Comparison of ENCODE assay signal across 9 cellular contexts in the genomic region with DNA sequence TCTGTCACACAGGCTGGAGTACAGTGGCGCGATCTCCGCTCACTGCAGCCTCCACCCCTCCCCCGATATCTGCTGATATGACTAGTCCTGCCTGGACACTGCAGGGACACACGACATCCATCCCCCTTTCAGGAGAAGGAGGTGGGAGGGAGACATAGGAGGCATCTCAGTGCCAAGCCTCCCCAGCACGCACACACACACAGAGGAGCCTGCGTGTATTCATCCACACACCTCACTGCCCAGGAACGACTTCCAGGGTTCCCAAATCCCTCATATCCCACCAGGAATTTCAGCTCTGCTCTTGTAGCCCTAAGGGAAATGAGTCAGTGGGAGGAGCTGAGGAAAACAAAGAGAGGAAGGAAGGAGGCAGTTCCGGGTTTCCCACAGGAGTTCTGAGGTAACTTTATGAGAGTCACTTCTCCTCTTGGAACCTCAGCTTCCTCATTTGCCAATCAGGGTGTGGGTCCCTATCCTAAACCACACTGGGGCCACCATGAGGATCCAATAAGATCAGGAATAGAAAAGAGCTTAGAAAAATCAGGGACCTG. TPM values are rescaled to one million over a fixed set of nuclear protein-coding genes. Genes with fewer than 3 reads are reported as not detected.
DNase-seq lines count a peak whose midpoint lies in the region; ATAC-seq, FAIRE-seq and TF ChIP-seq lines count a peak whose summit lies in the region.
"Had no signal": no experiment of that assay in that cellular context is flagged by ENCODE, and none has a peak within 500 bp of the region (broad histone marks: within the 10 kb centered on the region; RNA-seq: fewer than 3 reads in every experiment).

No MANE protein-coding gene starts in this region.

- no peaks in the 10 kb centered on the region for H3K36me3 Mint-ChIP-seq in activated T-cell treated with anti-CD3 and anti-CD28 coated beads, Interleukin-2, amount 50 U/mL, for 24 hours (ENCODE audit: low read depth)

- no peak for FAIRE-seq in GM12892 (lab: Jason Lieb, UNC)

- TF ChIP-seq CTCF in cardiac fibroblast (IDR thresholded peaks at IDR 0.05; ENCODE audit: low read depth, low read length) (no peak), left lung (IDR thresholded peaks at IDR 0.05) (no peak)

- H3K27me3 Mint-ChIP-seq in activated T-cell treated with anti-CD3 and anti-CD28 coated beads, Interleukin-2, amount 50 U/mL, for 24 hours = no peaks in the 10 kb centered on the region

- TF ChIP-seq POLR2A in GM12892 (IDR thresholded peaks at IDR 0.05; ENCODE audit: low read depth, low read length) = no peak

- no peaks in the 10 kb centered on the region for H3K27me3 ChIP-seq in left lung

- intact Hi-C loops in left lung (cut with DNase I) = no loop called here

- ATAC-seq in left lung (peak; percentile 71), HG02970 (IDR thresholded peaks at IDR 0.05; ENCODE audit: low FRiP score, unreplicated experiment) (no peak)

- peak overlapping the region in 1 of 2 donors; percentile 27 for H3K4me3 ChIP-seq in cardiac fibroblast (replicated peaks in 1 of 2; ENCODE audit: low read depth in 2 of 2, low read length in 2 of 2)
- H3K4me3 ChIP-seq in left lung = no peak overlapping the region
- H3K4me3 ChIP-seq: coronary artery had no signal

- no peaks in the 10 kb centered on the region for H3K9me3 Mint-ChIP-seq in activated T-cell treated with anti-CD3 and anti-CD28 coated beads, Interleukin-2, amount 50 U/mL, for 24 hours

- no peaks in the 10 kb centered on the region for H3K9me3 ChIP-seq in left lung

- H3K27ac ChIP-seq in left lung = peak overlapping the region; percentile 70 to 82

- H3K36me3 ChIP-seq in left lung = no peaks in the 10 kb centered on the region

- peak; percentile 30 for DNase-seq in activated CD8-positive, alpha-beta memory T cell treated with anti-CD3 and anti-CD28 coated beads for 24 hours
- DNase-seq in activated CD8-positive, alpha-beta memory T cell treated with anti-CD3 and anti-CD28 coated beads, Interleukin-2, amount 50 U/mL, for 4 hours = no peak
- DNase-seq in cardiac fibroblast (ENCODE audit: low read depth in 2 of 2) = peak; percentile 83 to 89
- DNase-seq in left lung = no peak
- no peak for DNase-seq in activated T-cell treated with anti-CD3 and anti-CD28 coated beads, Interleukin-2, amount 50 U/mL, for 24 hours
- no peak for DNase-seq in activated gamma-delta T cell (lab: John Stamatoyannopoulos, UW)
- DNase-seq in GM12892 (ENCODE audit: insufficient read length) = no peak

- H3K4me3 Mint-ChIP-seq in activated T-cell treated with anti-CD3 and anti-CD28 coated beads, Interleukin-2, amount 50 U/mL, for 24 hours = no peak overlapping the region

- peaks cover 0 to 34% of the 10 kb centered on the region in 2 donors for H3K4me1 ChIP-seq in left lung

- H3K4me1 Mint-ChIP-seq in activated T-cell treated with anti-CD3 and anti-CD28 coated beads, Interleukin-2, amount 50 U/mL, for 24 hours (ENCODE audit: low read depth) = peaks cover 3% of the 10 kb centered on the region

- H3K27ac Mint-ChIP-seq in activated T-cell treated with anti-CD3 and anti-CD28 coated beads, Interleukin-2, amount 50 U/mL, for 24 hours = no peak overlapping the region

RNA-seq across cellular contexts. Expression of gene ACER3, which starts 37.2 kb away (rescaled TPM):
- total RNA-seq in left lung = 10 to 100 TPM; 27.5 to 46.5 TPM
- 4.8 TPM for polyA plus RNA-seq in GM12892 (2012; ENCODE audit: missing spikeins)

RNA-seq across cellular contexts. Expression of gene TSKU, which starts 40.4 kb away (rescaled TPM):
- 10 to 100 TPM; 12.7 to 15.4 TPM for total RNA-seq in left lung
- 0.40 TPM for polyA plus RNA-seq in GM12892 (2012; ENCODE audit: missing spikeins)

Comparison
In these comparisons a context has a peak if more than half of its experiments do, and no peak if none do; other contexts are left out.
1. DNase-seq: peak in activated CD8-positive, alpha-beta memory T cell treated with anti-CD3 and anti-CD28 coated beads for 24 hours (single experiment) and cardiac fibroblast (2 of 2); none in activated CD8-positive, alpha-beta memory T cell treated with anti-CD3 and anti-CD28 coated beads, Interleukin-2, amount 50 U/mL, for 4 hours (single experiment), left lung (0 of 2), activated T-cell treated with anti-CD3 and anti-CD28 coated beads, Interleukin-2, amount 50 U/mL, for 24 hours (single experiment), activated gamma-delta T cell (single experiment) and GM12892 (single experiment).